Comparison of ENCODE assay signal across 8 cellular contexts in the genomic region with DNA sequence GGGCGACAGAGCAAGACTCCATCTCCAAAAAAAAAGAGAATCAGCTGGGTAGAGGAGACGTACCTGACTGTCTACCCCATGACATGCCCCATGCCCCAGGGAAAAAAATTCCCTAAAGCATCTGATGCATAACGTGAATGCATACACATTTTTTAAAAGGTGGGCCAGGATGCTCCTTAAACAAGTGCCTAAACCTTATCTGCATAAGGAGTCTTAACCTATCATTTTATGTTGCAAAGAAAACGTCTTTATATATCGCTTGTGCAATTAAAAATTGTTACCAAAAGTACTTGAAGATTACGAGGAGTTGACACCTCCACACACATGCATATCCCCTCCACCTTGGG.
A peak's percentile ranks its signal among the peaks of the same experiment; 100 is the strongest.
DNase-seq lines count a peak whose midpoint lies in the region; ATAC-seq, FAIRE-seq and TF ChIP-seq lines count a peak whose summit lies in the region.
"Not testable (repeated sequence)": the region's sequence is repeated elsewhere in the genome, so short reads cannot be mapped to it uniquely, and the experiment has no call there.

No MANE protein-coding gene starts in this region.

- not testable (repeated sequence) for H3K9ac ChIP-seq in HCT116 (ENCODE audit: low read length); SU-DHL-6 (ENCODE audit: low read length); astrocyte (ENCODE audit: low read length)

- TF ChIP-seq CTCF in C4-2B (conservative IDR thresholded peaks at IDR 0.05); HCT116 (IDR thresholded peaks at IDR 0.05 in 2 of 3, conservative IDR thresholded peaks at IDR 0.05 in 1 of 3; ENCODE audit: borderline replicate concordance in 1 of 3, insufficient read depth in 1 of 3, low read depth in 2 of 3, low read length in 2 of 3); SU-DHL-6 (IDR thresholded peaks at IDR 0.05; ENCODE audit: insufficient read depth, low read length, poor library complexity, severe bottlenecking); astrocyte (IDR thresholded peaks at IDR 0.05; ENCODE audit: insufficient read depth, low read depth, low read length); cardiac muscle cell (IDR thresholded peaks at IDR 0.05; ENCODE audit: low read depth, low read length): not testable (repeated sequence)

- not testable (repeated sequence) for DNase-seq in HCT116 (ENCODE audit: low read depth, low spot score); activated T-cell treated with anti-CD3 and anti-CD28 coated beads, Interleukin-2, amount 50 U/mL, for 24 hours; astrocyte (ENCODE audit: low read depth); cardiac muscle cell (ENCODE audit: low read depth in 1 of 2, low spot score in 1 of 2); natural killer cell treated with Interleukin-12 subunit alpha and Interleukin-12 subunit beta and Interleukin-15 and Interleukin-18, amount 100 ng/mL, for 72 hours (ENCODE audit: low spot score)
- DNase-seq in stimulated activated naive CD8-positive, alpha-beta T cell treated with anti-CD3 and anti-CD28 coated beads, Interleukin-15, Interleukin-2, amounts not matched to agents 100 U/mL and 50 U/mL, for 24 hours, result peak; percentile 3

- not testable (repeated sequence) for H2AFZ ChIP-seq in HCT116 (ENCODE audit: low read depth, low read length, poor library complexity, severe bottlenecking); SU-DHL-6 (ENCODE audit: low read depth, low read length, severe bottlenecking); astrocyte (ENCODE audit: low read depth, low read length)

- H3K9me2 ChIP-seq in HCT116 (ENCODE audit: insufficient read depth); SU-DHL-6 (replicated peaks; ENCODE audit: insufficient read depth, low read length): not testable (repeated sequence)

- not testable (repeated sequence) for TF ChIP-seq POLR2A in HCT116 (IDR thresholded peaks at IDR 0.05; ENCODE audit: borderline replicate concordance, extremely low read depth, insufficient read depth, insufficient read length)

- H3K79me2 ChIP-seq in HCT116 (ENCODE audit: insufficient read depth, low read length) (peaks cover 66% of the 10 kb centered on the region), SU-DHL-6 (ENCODE audit: insufficient read depth, low read length) (peaks cover 55% of the 10 kb centered on the region), astrocyte (ENCODE audit: insufficient read depth, low read length) (peaks cover 66% of the 10 kb centered on the region)

- intact Hi-C loops in HCT116 (cut with micrococcal nuclease), result not testable (repeated sequence)

- CTCF ChIA-PET in HCT116 (lab: Charles Lee), result not testable (repeated sequence)

- peaks cover 50% of the 10 kb centered on the region for H3K36me3 Mint-ChIP-seq in activated T-cell treated with anti-CD3 and anti-CD28 coated beads, Interleukin-2, amount 50 U/mL, for 24 hours (ENCODE audit: low read depth)
- not testable (repeated sequence) for H3K36me3 Mint-ChIP-seq in astrocyte (ENCODE audit: low read depth, unreplicated experiment); natural killer cell treated with Interleukin-12 subunit alpha and Interleukin-12 subunit beta and Interleukin-15 and Interleukin-18, amount 100 ng/mL, for 72 hours

- H3K4me1 ChIP-seq in HCT116 (ENCODE audit: control insufficient read depth in 1 of 2, insufficient read depth in 2 of 2, low read length in 2 of 2), result peaks cover 8 to 20% of the 10 kb centered on the region in 2 experiments
- H3K4me1 ChIP-seq in astrocyte (ENCODE audit: insufficient read depth, low read length); cardiac muscle cell (ENCODE audit: low read depth): not testable (repeated sequence)

- not testable (repeated sequence) for H3K9me3 ChIP-seq in HCT116 (ENCODE audit: control insufficient read depth in 1 of 2, insufficient read depth in 1 of 2, low read depth in 1 of 2, low read length in 2 of 2); SU-DHL-6 (ENCODE audit: insufficient read depth, low read length); astrocyte (ENCODE audit: insufficient read depth, low read depth, low read length); cardiac muscle cell (ENCODE audit: low read depth)

- peak overlapping the region; percentile 88 for H3K4me3 Mint-ChIP-seq in activated T-cell treated with anti-CD3 and anti-CD28 coated beads, Interleukin-2, amount 50 U/mL, for 24 hours
- peak overlapping the region; percentile 57 for H3K4me3 Mint-ChIP-seq in astrocyte (ENCODE audit: unreplicated experiment)
- peak overlapping the region; percentile 13 for H3K4me3 Mint-ChIP-seq in natural killer cell treated with Interleukin-12 subunit alpha and Interleukin-12 subunit beta and Interleukin-15 and Interleukin-18, amount 100 ng/mL, for 72 hours

- H3K4me2 ChIP-seq in HCT116 (ENCODE audit: low read length), result peak overlapping the region; percentile 82; the same call in 1 of the 2 replicates
- H3K4me2 ChIP-seq in SU-DHL-6 (ENCODE audit: low read depth, low read length, poor library complexity, severe bottlenecking); astrocyte (ENCODE audit: low read length): not testable (repeated sequence)

- POLR2A ChIA-PET in HCT116 (lab: Charles Lee), result not testable (repeated sequence)

- H3K4me1 Mint-ChIP-seq in activated T-cell treated with anti-CD3 and anti-CD28 coated beads, Interleukin-2, amount 50 U/mL, for 24 hours (ENCODE audit: low read depth), result peaks cover 41% of the 10 kb centered on the region
- H3K4me1 Mint-ChIP-seq in astrocyte (ENCODE audit: low read depth, unreplicated experiment), result peaks cover 13% of the 10 kb centered on the region
- peaks cover 30 to 38% of the 10 kb centered on the region in 2 donors for H3K4me1 Mint-ChIP-seq in natural killer cell treated with Interleukin-12 subunit alpha and Interleukin-12 subunit beta and Interleukin-15 and Interleukin-18, amount 100 ng/mL, for 72 hours (ENCODE audit: low read depth in 2 of 2)

- ATAC-seq in HCT116; natural killer cell treated with Interleukin-12 subunit alpha and Interleukin-12 subunit beta and Interleukin-15 and Interleukin-18, amount 100 ng/mL, for 72 hours; stimulated activated naive CD8-positive, alpha-beta T cell treated with anti-CD3 and anti-CD28 coated beads, Interleukin-15, Interleukin-2, amounts not matched to agents 100 U/mL and 50 U/mL, for 24 hours: not testable (repeated sequence)

- H3K36me3 ChIP-seq in HCT116 (ENCODE audit: control insufficient read depth in 1 of 2, insufficient read depth in 2 of 2, low read length in 2 of 2); SU-DHL-6 (ENCODE audit: low read length); astrocyte (ENCODE audit: insufficient read depth, low read length); cardiac muscle cell: not testable (repeated sequence)

- H3K27me3 ChIP-seq in HCT116 (ENCODE audit: insufficient read depth, low read length); SU-DHL-6 (ENCODE audit: low read length); astrocyte (ENCODE audit: insufficient read depth, low read length); cardiac muscle cell: not testable (repeated sequence)

- H4K20me1 ChIP-seq in HCT116 (ENCODE audit: insufficient read depth); SU-DHL-6 (ENCODE audit: low read depth, low read length): not testable (repeated sequence)
- peaks cover 43% of the 10 kb centered on the region for H4K20me1 ChIP-seq in astrocyte (ENCODE audit: insufficient read depth, low read length)

- not testable (repeated sequence) for H3K9me3 Mint-ChIP-seq in activated T-cell treated with anti-CD3 and anti-CD28 coated beads, Interleukin-2, amount 50 U/mL, for 24 hours; astrocyte (ENCODE audit: unreplicated experiment); natural killer cell treated with Interleukin-12 subunit alpha and Interleukin-12 subunit beta and Interleukin-15 and Interleukin-18, amount 100 ng/mL, for 72 hours

- not testable (repeated sequence) for TF ChIP-seq RAD21 in HCT116 (IDR thresholded peaks at IDR 0.05; ENCODE audit: low read depth)

- H3K27ac ChIP-seq in C4-2B, result peak overlapping the region; percentile 92
- H3K27ac ChIP-seq in HCT116 (ENCODE audit: low read depth, low read length), result peak overlapping the region; percentile 94
- H3K27ac ChIP-seq in SU-DHL-6 (ENCODE audit: low read depth, low read length), result peak overlapping the region; percentile 39; the same call in 1 of the 2 replicates
- H3K27ac ChIP-seq in astrocyte (ENCODE audit: low read depth, low read length), result not testable (repeated sequence)
- H3K27ac ChIP-seq in cardiac muscle cell, result peak overlapping the region; percentile 92

- peaks cover 31% of the 10 kb centered on the region for H3F3A ChIP-seq in SU-DHL-6 (ENCODE audit: insufficient read depth)

- not testable (repeated sequence) for H3K27me3 Mint-ChIP-seq in activated T-cell treated with anti-CD3 and anti-CD28 coated beads, Interleukin-2, amount 50 U/mL, for 24 hours; astrocyte (ENCODE audit: low read depth, unreplicated experiment); natural killer cell treated with Interleukin-12 subunit alpha and Interleukin-12 subunit beta and Interleukin-15 and Interleukin-18, amount 100 ng/mL, for 72 hours

- FAIRE-seq in astrocyte (lab: Jason Lieb, UNC), result not testable (repeated sequence)

- H3K27ac Mint-ChIP-seq in activated T-cell treated with anti-CD3 and anti-CD28 coated beads, Interleukin-2, amount 50 U/mL, for 24 hours, result peak overlapping the region; percentile 99
- peak overlapping the region; percentile 13 for H3K27ac Mint-ChIP-seq in astrocyte (ENCODE audit: unreplicated experiment)
- peak overlapping the region; percentile 76 to 83 for H3K27ac Mint-ChIP-seq in natural killer cell treated with Interleukin-12 subunit alpha and Interleukin-12 subunit beta and Interleukin-15 and Interleukin-18, amount 100 ng/mL, for 72 hours

- BruUV-seq in HCT116 (replicated peaks; lab: Mats Ljungman, UMichigan), result not testable (repeated sequence)

- RAD21 ChIA-PET in HCT116 (lab: Charles Lee; ENCODE audit: low non-redundant PET in 1 of 2, low total read pairs in 2 of 2, uncharacterized antibody in 2 of 2, unreplicated experiment in 2 of 2), result not testable (repeated sequence)

- not testable (repeated sequence) for H3K4me3 ChIP-seq in HCT116 (replicated peaks in 1 of 2; ENCODE audit: low read depth in 1 of 2, low read length in 2 of 2); SU-DHL-6 (ENCODE audit: insufficient read depth, low read length, poor library complexity, severe bottlenecking); astrocyte (ENCODE audit: insufficient read depth, low read depth, low read length); cardiac muscle cell

Comparison
In these comparisons a context has a peak if more than half of its experiments do, and no peak if none do; other contexts are left out.
1. H3K27ac Mint-ChIP-seq: peak in every context shown above with its lines; median percentile 99 in activated T-cell treated with anti-CD3 and anti-CD28 coated beads, Interleukin-2, amount 50 U/mL, for 24 hours; 80 in natural killer cell treated with Interleukin-12 subunit alpha and Interleukin-12 subunit beta and Interleukin-15 and Interleukin-18, amount 100 ng/mL, for 72 hours; 13 in astrocyte.
2. H3K4me3 Mint-ChIP-seq: peak in every context shown above with its lines; median percentile 88 in activated T-cell treated with anti-CD3 and anti-CD28 coated beads, Interleukin-2, amount 50 U/mL, for 24 hours; 57 in astrocyte; 13 in natural killer cell treated with Interleukin-12 subunit alpha and Interleukin-12 subunit beta and Interleukin-15 and Interleukin-18, amount 100 ng/mL, for 72 hours.